ENCODE assay signal across 9 cellular contexts in genomic region chr2:105072039-105072438, GRCh38. TPM values are rescaled to one million over a fixed set of nuclear protein-coding genes. Genes with fewer than 3 reads are reported as not detected.
DNase-seq lines count a peak whose midpoint lies in the region; ATAC-seq and TF ChIP-seq lines count a peak whose summit lies in the region.
"Had no signal": no experiment of that assay in that cellular context is flagged by ENCODE, and none has a peak within 500 bp of the region (broad histone marks: within the 10 kb centered on the region; RNA-seq: fewer than 3 reads in every experiment).

No MANE protein-coding gene starts in this region.

- peak; percentile 89 for ATAC-seq in GM19043 (IDR thresholded peaks at IDR 0.05; ENCODE audit: low read depth, unreplicated experiment)
- ATAC-seq in HG02885 (IDR thresholded peaks at IDR 0.05; ENCODE audit: poor library complexity, unreplicated experiment): peak; percentile 91

- H3K27me3 Mint-ChIP-seq in activated CD4-positive, alpha-beta memory T cell treated with anti-CD3 and anti-CD28 coated beads for 36 hours: no peaks in the 10 kb centered on the region
- H3K27me3 Mint-ChIP-seq in nephron progenitor cell (ENCODE audit: low read depth, poor library complexity): peaks cover 1% of the 10 kb centered on the region

- intact Hi-C loops in activated CD4-positive, alpha-beta memory T cell treated with anti-CD3 and anti-CD28 coated beads for 36 hours (cut with micrococcal nuclease): loop anchor here (5.0 kb wide), 1 partner anchor 35 kb away; the partner anchor contains the start of gene MRPS9

- no peaks in the 10 kb centered on the region for H3K9me3 Mint-ChIP-seq in activated CD4-positive, alpha-beta memory T cell treated with anti-CD3 and anti-CD28 coated beads for 36 hours
- H3K9me3 Mint-ChIP-seq in nephron progenitor cell: no peaks in the 10 kb centered on the region

- POLR2A ChIA-PET in activated CD4-positive, alpha-beta memory T cell treated with anti-CD3 and anti-CD28 coated beads for 36 hours (lab: Charles Lee): no interaction called here

- CTCF ChIA-PET in activated CD4-positive, alpha-beta memory T cell treated with anti-CD3 and anti-CD28 coated beads for 36 hours (lab: Charles Lee): interaction anchor here (0.7 kb wide), 1 partner anchor 164 kb away, joined by 5 read pairs; no protein-coding TSS in a partner anchor

- DNase-seq in GM12864 (ENCODE audit: low read depth) (peak; percentile 33), NCI-H146 (lab: John Stamatoyannopoulos, UW) (no peak), nephron progenitor cell (no peak), GM03348 (ENCODE audit: low spot score) (no peak), NCI-H2196 (lab: John Stamatoyannopoulos, UW; ENCODE audit: unreplicated experiment) (no peak)
- peak; percentile 52 for DNase-seq in activated CD4-positive, alpha-beta memory T cell treated with anti-CD3 and anti-CD28 coated beads for 36 hours
- DNase-seq: thyroid gland had no signal

- H3K4me3 Mint-ChIP-seq in activated CD4-positive, alpha-beta memory T cell treated with anti-CD3 and anti-CD28 coated beads for 36 hours: no peak overlapping the region
- H3K4me3 Mint-ChIP-seq in nephron progenitor cell: no peak overlapping the region

- no peak overlapping the region for H3K27ac Mint-ChIP-seq in activated CD4-positive, alpha-beta memory T cell treated with anti-CD3 and anti-CD28 coated beads for 36 hours
- H3K27ac Mint-ChIP-seq in nephron progenitor cell: no peak overlapping the region

- peaks cover 20% of the 10 kb centered on the region for H3K4me1 Mint-ChIP-seq in activated CD4-positive, alpha-beta memory T cell treated with anti-CD3 and anti-CD28 coated beads for 36 hours (ENCODE audit: low read depth)
- peaks cover 14% of the 10 kb centered on the region for H3K4me1 Mint-ChIP-seq in nephron progenitor cell

- TF ChIP-seq CTCF in GM12864 (IDR thresholded peaks at IDR 0.05; ENCODE audit: low read depth, low read length, missing control alignments) (no peak), nephron progenitor cell (IDR thresholded peaks at IDR 0.05) (no peak)

- H3K36me3 Mint-ChIP-seq in activated CD4-positive, alpha-beta memory T cell treated with anti-CD3 and anti-CD28 coated beads for 36 hours: peaks cover 15% of the 10 kb centered on the region
- peaks cover 47% of the 10 kb centered on the region for H3K36me3 Mint-ChIP-seq in nephron progenitor cell (ENCODE audit: low read depth)

- no peak overlapping the region for H3K4me3 ChIP-seq in GM12864 (ENCODE audit: low read depth, low read length)
- H3K4me3 ChIP-seq: thyroid gland had no signal

RNA-seq across cellular contexts. Expression of gene MRPS9, which starts 34.2 kb away (rescaled TPM):
- 10 to 100 TPM; 38.2 to 39.3 TPM for total RNA-seq in activated CD4-positive, alpha-beta memory T cell treated with anti-CD3 and anti-CD28 coated beads for 36 hours

Comparison
In these comparisons a context has a peak if more than half of its experiments do, and no peak if none do; other contexts are left out.
1. DNase-seq: peak in GM12864 (single experiment) and activated CD4-positive, alpha-beta memory T cell treated with anti-CD3 and anti-CD28 coated beads for 36 hours (single experiment); none in NCI-H146 (single experiment), nephron progenitor cell (single experiment), GM03348 (single experiment) and NCI-H2196 (single experiment).